8 cellular contexts compared by ENCODE assay signal in the genomic region with DNA sequence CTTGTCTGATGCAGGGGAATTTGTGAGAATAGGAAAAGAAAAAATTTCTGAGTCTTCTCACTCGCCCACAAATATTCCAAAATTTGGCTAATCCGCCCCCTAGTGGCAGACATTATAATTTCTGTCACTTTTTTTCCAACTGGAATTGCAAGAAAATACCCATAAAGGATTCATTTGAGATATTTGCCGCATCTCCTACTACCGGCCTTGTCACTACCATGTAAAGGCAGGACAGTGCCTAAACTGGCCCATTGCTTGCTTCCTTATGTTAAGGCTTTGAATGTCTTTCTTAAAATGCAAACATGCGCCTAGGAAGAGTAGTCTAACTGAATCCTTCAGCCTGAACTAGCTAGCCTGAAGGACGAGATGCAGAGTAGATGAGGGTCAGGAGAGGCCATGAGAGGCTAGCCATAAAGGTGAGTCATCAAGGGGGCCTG. TPM values are rescaled to one million over a fixed set of nuclear protein-coding genes. Genes with fewer than 3 reads are reported as not detected.
DNase-seq lines count a peak whose midpoint lies in the region; ATAC-seq and TF ChIP-seq lines count a peak whose summit lies in the region.

No MANE protein-coding gene starts in this region.

- no peak overlapping the region for H2BK20ac ChIP-seq in H9 (ENCODE audit: low read depth, low read length, poor library complexity, severe bottlenecking)

- no peak overlapping the region for H4K91ac ChIP-seq in H9 (ENCODE audit: insufficient read length, low read depth, low read length)

- no peak overlapping the region for H3K14ac ChIP-seq in H9 (ENCODE audit: insufficient read depth, low read length)

- H3K27me3 ChIP-seq in H9 (ENCODE audit: insufficient read depth, low read length) (no peaks in the 10 kb centered on the region), RWPE2 (ENCODE audit: insufficient read depth, poor library complexity, severe bottlenecking) (no peaks in the 10 kb centered on the region), colonic mucosa (no peaks in the 10 kb centered on the region)

- no peak overlapping the region for H3K27ac Mint-ChIP-seq in H9

- no peak overlapping the region for H2AK5ac ChIP-seq in H9 (ENCODE audit: insufficient read length, low read length)

- H3K36me3 Mint-ChIP-seq in H9 (ENCODE audit: insufficient read depth in 1 of 3, low read depth in 3 of 3): no peaks in the 10 kb centered on the region

- DNase-seq in NCI-H1436 (lab: John Stamatoyannopoulos, UW): peak; percentile 5
- no peak for DNase-seq in NCI-H1436 treated with DMSO at 0.1 percent for 48 hours (lab: John Stamatoyannopoulos, UW)
- no peak for DNase-seq in H9
- no peak for DNase-seq in RWPE2 (ENCODE audit: low spot score)
- peak; percentile 51 for DNase-seq in colonic mucosa
- peak; percentile 40 for DNase-seq in middle frontal gyrus (ENCODE audit: extremely low spot score, low spot score)
- no peak for DNase-seq in GM19240 (ENCODE audit: insufficient read length, low spot score)

- H3K36me3 ChIP-seq in RWPE2 (ENCODE audit: low read depth): no peaks in the 10 kb centered on the region
- H3K36me3 ChIP-seq in colonic mucosa: no peaks in the 10 kb centered on the region

- H3K27ac ChIP-seq in H9 (ENCODE audit: insufficient read length, low read depth, low read length): no peak overlapping the region
- H3K27ac ChIP-seq in RWPE2 (ENCODE audit: poor library complexity, severe bottlenecking): no peak overlapping the region
- no peak overlapping the region for H3K27ac ChIP-seq in colonic mucosa

- H3K4me3 Mint-ChIP-seq in H9: no peak overlapping the region

- H3K4ac ChIP-seq in H9 (ENCODE audit: low read depth, low read length): no peak overlapping the region

- no peak overlapping the region for H2BK120ac ChIP-seq in H9 (ENCODE audit: low read depth, low read length, poor library complexity, severe bottlenecking)

- intact Hi-C loops in colonic mucosa (cut with DNase I): loop anchor here (1.0 to 5.0 kb wide), 2 partner anchors 110 to 418 kb away; a partner anchor contains a TSS

- no peak overlapping the region for H3K9ac ChIP-seq in H9 (ENCODE audit: extremely low read depth, insufficient read length, low read length)
- H3K9ac ChIP-seq in colonic mucosa (ENCODE audit: low read depth in 2 of 2, low read length in 2 of 2): no peak overlapping the region

- H3K4me1 Mint-ChIP-seq in H9: 0 out of 4 replicates have a peak, but pooled peaks cover 0 to 3% of the 10 kb centered on the region in 2 experiments

- H4K8ac ChIP-seq in H9 (replicated peaks; ENCODE audit: insufficient read length, low read depth, low read length): no peak overlapping the region

- H3K79me1 ChIP-seq in H9 (ENCODE audit: insufficient read depth, low read depth, low read length, poor library complexity, severe bottlenecking): no peaks in the 10 kb centered on the region

- H3K56ac ChIP-seq in H9 (ENCODE audit: insufficient read length, low read depth, low read length): no peak overlapping the region

- no peak overlapping the region for H2BK5ac ChIP-seq in H9 (ENCODE audit: insufficient read length, low read length)

- H2BK15ac ChIP-seq in H9 (ENCODE audit: low read depth, low read length): no peak overlapping the region

- H3K4me2 ChIP-seq in H9 (ENCODE audit: insufficient read depth, insufficient read length, low read length): no peak overlapping the region

- H3K18ac ChIP-seq in H9 (ENCODE audit: insufficient read length, low read depth, low read length): no peak overlapping the region

- H3K79me2 ChIP-seq in H9 (ENCODE audit: insufficient read depth, low read length): no peaks in the 10 kb centered on the region

- H3K4me1 ChIP-seq in H9 (ENCODE audit: insufficient read depth, low read length) (no peaks in the 10 kb centered on the region), RWPE2 (ENCODE audit: insufficient read depth, poor library complexity, severe bottlenecking) (no peaks in the 10 kb centered on the region), colonic mucosa (no peaks in the 10 kb centered on the region)

- no peaks in the 10 kb centered on the region for H3K23me2 ChIP-seq in H9 (ENCODE audit: insufficient read length, low read depth, low read length, poor library complexity, severe bottlenecking)

- H4K20me1 ChIP-seq in H9 (ENCODE audit: control insufficient read depth, insufficient read depth, insufficient read length): no peaks in the 10 kb centered on the region

- no peak for ATAC-seq in RWPE2 (ENCODE audit: low read depth)
- no peak for ATAC-seq in HG03159 (IDR thresholded peaks at IDR 0.05; ENCODE audit: unreplicated experiment)

- TF ChIP-seq CTCF in H9 (conservative IDR thresholded peaks at IDR 0.05) (peak; percentile 82), RWPE2 (IDR thresholded peaks at IDR 0.05; ENCODE audit: poor library complexity, severe bottlenecking) (peak; percentile 84), colonic mucosa (IDR thresholded peaks at IDR 0.05) (peak; percentile 69)

- H2AFZ ChIP-seq in H9 (ENCODE audit: low read length): no peak overlapping the region

- no peak overlapping the region for H4K5ac ChIP-seq in H9 (ENCODE audit: insufficient read length, low read depth, low read length)

- no peaks in the 10 kb centered on the region for H3K9me3 Mint-ChIP-seq in H9

- no peak overlapping the region for H3K4me3 ChIP-seq in RWPE2 (ENCODE audit: severe bottlenecking)
- H3K4me3 ChIP-seq in colonic mucosa: no peak overlapping the region

- H3K27me3 Mint-ChIP-seq in H9 (ENCODE audit: low read depth): peaks cover 12% of the 10 kb centered on the region

- no peak overlapping the region for H3T11ph ChIP-seq in H9 (ENCODE audit: low read length)

- no CpG with 5 or more reads among the region's 6 CpGs for WGBS in H9 (ENCODE audit: extremely low coverage, insufficient read length, low lambda C conversion rate)

- no peak overlapping the region for H2BK12ac ChIP-seq in H9 (ENCODE audit: insufficient read length, low read depth, low read length)

- H3K23ac ChIP-seq in H9 (ENCODE audit: insufficient read length, low read depth, low read length): no peak overlapping the region

- H3K9me3 ChIP-seq in H9 (ENCODE audit: control insufficient read depth, low read depth, low read length): no peaks in the 10 kb centered on the region
- no peaks in the 10 kb centered on the region for H3K9me3 ChIP-seq in RWPE2 (ENCODE audit: severe bottlenecking)
- no peaks in the 10 kb centered on the region for H3K9me3 ChIP-seq in colonic mucosa

RNA-seq across cellular contexts. Expression of a gene that starts 9.3 kb away (rescaled TPM):
- total RNA-seq in H9 (2021): 15.3 and 17.0 TPM in 2 replicates
- total RNA-seq in colonic mucosa: 10 to 100 TPM in 1 of 2 donors, 1 to 10 TPM in 1; 9.8 to 14.8 TPM

Comparison
In these comparisons a context has a peak if more than half of its experiments do, and no peak if none do; other contexts are left out.
1. DNase-seq: peak in NCI-H1436 (single experiment), colonic mucosa (single experiment) and middle frontal gyrus (single experiment); none in NCI-H1436 treated with DMSO at 0.1 percent for 48 hours (single experiment), H9 (single experiment), RWPE2 (single experiment) and GM19240 (single experiment).
2. Peak in every context shown above with its lines, with median percentiles within 50 percentile points of each other: CTCF ChIP-seq.